ENCODE assay signal across 6 cellular contexts in the genomic region with DNA sequence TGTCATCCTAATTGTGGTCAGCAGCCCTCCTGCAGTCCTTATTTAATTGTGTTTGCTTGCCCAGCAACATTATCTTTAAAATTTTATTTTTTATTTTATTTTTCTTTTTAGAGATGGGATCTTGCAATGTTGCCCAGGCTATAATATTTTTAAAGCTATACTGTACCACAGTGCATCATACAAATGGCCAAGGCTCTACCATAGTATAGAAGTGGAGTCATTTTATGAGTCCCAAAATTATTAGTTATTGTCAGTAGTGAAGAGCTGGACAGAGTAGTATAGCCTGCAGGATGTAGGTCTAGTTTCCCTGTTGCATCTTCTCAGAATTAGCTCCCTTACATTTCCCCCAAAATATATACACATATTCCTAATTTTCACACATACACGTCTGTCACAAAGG.
"Had no signal": no experiment of that assay in that cellular context is flagged by ENCODE, and none has a peak within 500 bp of the region (broad histone marks: within the 10 kb centered on the region; RNA-seq: fewer than 3 reads in every experiment).

No MANE protein-coding gene starts in this region.

- FAIRE-seq: HepG2, HTR-8/SVneo had no signal

- H3K27ac ChIP-seq: HL-60 had no signal

- DNase-seq: IMR-90, KBM-7, KG1 had no signal

- ATAC-seq: HepG2 had no signal
